18 cellular contexts compared by ENCODE assay signal in the genomic region with DNA sequence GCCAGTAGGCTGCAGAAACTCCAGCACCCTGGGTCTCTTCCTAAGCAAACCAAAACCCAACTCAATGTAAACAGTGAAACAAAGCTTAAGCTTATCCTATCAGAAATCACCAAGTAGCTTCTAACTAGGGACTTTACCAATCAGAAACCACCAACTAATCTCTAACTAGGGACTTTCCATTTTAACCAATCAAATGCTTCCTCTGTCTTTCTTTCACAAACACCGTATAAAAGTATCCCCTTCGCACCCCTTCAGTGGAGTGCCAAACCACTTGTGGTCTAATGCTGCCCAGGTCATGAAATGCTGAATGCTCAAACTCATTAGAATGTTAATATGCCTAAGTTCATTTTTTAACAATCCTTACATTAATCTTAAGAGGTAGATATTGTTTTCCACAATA.
DNase-seq lines count a peak whose midpoint lies in the region; ATAC-seq and TF ChIP-seq lines count a peak whose summit lies in the region.
"Had no signal": no experiment of that assay in that cellular context is flagged by ENCODE, and none has a peak within 500 bp of the region (broad histone marks: within the 10 kb centered on the region; RNA-seq: fewer than 3 reads in every experiment).

No MANE protein-coding gene starts in this region.

- ATAC-seq in GM19372 (IDR thresholded peaks at IDR 0.05; ENCODE audit: low read depth, unreplicated experiment) (peak; percentile 49), HG02798 (IDR thresholded peaks at IDR 0.05; ENCODE audit: poor library complexity, unreplicated experiment) (peak; percentile 43)
- ATAC-seq: gastrocnemius medialis had no signal

- CTCF ChIA-PET in Calu3 (lab: Charles Lee) = interaction anchor here (0.7 to 1.3 kb wide), 2 partner anchors 183 to 250 kb away, joined by 3 read pairs; a partner anchor contains a TSS

- no peak for DNase-seq in Calu3
- no peak for DNase-seq in activated T-helper 2 cell treated with anti-CD3 and anti-CD28 coated beads, Interferon-gamma antibody, Interleukin-2, Interleukin-4, amounts not matched to agents 10 μg/mL and 5 μg/mL and 100 μg/mL, durations not matched to agents 14 hours and 24 hours and 36 hours (ENCODE audit: low spot score)
- no peak for DNase-seq in NCI-H2227 treated with DMSO at 0.1 percent for 48 hours (lab: John Stamatoyannopoulos, UW)
- DNase-seq in putamen (ENCODE audit: low spot score) = no peak
- DNase-seq in cerebellum (ENCODE audit: low spot score) = no peak
- no peak for DNase-seq in NCI-H1105 treated with DMSO at 0.1 percent for 48 hours (lab: John Stamatoyannopoulos, UW)
- DNase-seq: activated CD4-positive, CD25-positive, alpha-beta regulatory T cell; activated CD8-positive, alpha-beta memory T cell treated with anti-CD3 and anti-CD28 coated beads, Interleukin-2, amount 50 U/mL, for 4 hours; adrenal gland; gastrocnemius medialis; Kasumi-1; NCI-H1436 treated with DMSO at 0.1 percent for 48 hours; NCI-H526; small intestine had no signal

- H3K9me3 Mint-ChIP-seq in Calu3 (ENCODE audit: low read depth, unreplicated experiment) = no peaks in the 10 kb centered on the region
- H3K9me3 Mint-ChIP-seq in activated T-helper 2 cell treated with anti-CD3 and anti-CD28 coated beads, Interferon-gamma antibody, Interleukin-2, Interleukin-4, amounts not matched to agents 10 μg/mL and 5 μg/mL and 100 μg/mL, durations not matched to agents 14 hours and 24 hours and 36 hours = peaks cover 10% of the 10 kb centered on the region
- H3K9me3 Mint-ChIP-seq: central memory CD8-positive, alpha-beta T cell; mesothelial cell of epicardium had no signal

- H3K27ac Mint-ChIP-seq in Calu3 (ENCODE audit: unreplicated experiment) = peak overlapping the region; percentile 52
- peak overlapping the region; percentile 35 for H3K27ac Mint-ChIP-seq in activated T-helper 2 cell treated with anti-CD3 and anti-CD28 coated beads, Interferon-gamma antibody, Interleukin-2, Interleukin-4, amounts not matched to agents 10 μg/mL and 5 μg/mL and 100 μg/mL, durations not matched to agents 14 hours and 24 hours and 36 hours
- H3K27ac Mint-ChIP-seq: mesothelial cell of epicardium had no signal

- peaks cover 58% of the 10 kb centered on the region for H3K4me1 Mint-ChIP-seq in Calu3 (ENCODE audit: low read depth, unreplicated experiment)
- H3K4me1 Mint-ChIP-seq in activated T-helper 2 cell treated with anti-CD3 and anti-CD28 coated beads, Interferon-gamma antibody, Interleukin-2, Interleukin-4, amounts not matched to agents 10 μg/mL and 5 μg/mL and 100 μg/mL, durations not matched to agents 14 hours and 24 hours and 36 hours (ENCODE audit: low read depth) = peaks cover 46% of the 10 kb centered on the region
- H3K4me1 Mint-ChIP-seq: mesothelial cell of epicardium had no signal

- peaks cover 66% of the 10 kb centered on the region for H3K36me3 Mint-ChIP-seq in Calu3 (ENCODE audit: insufficient read depth, unreplicated experiment)
- H3K36me3 Mint-ChIP-seq in activated T-helper 2 cell treated with anti-CD3 and anti-CD28 coated beads, Interferon-gamma antibody, Interleukin-2, Interleukin-4, amounts not matched to agents 10 μg/mL and 5 μg/mL and 100 μg/mL, durations not matched to agents 14 hours and 24 hours and 36 hours (ENCODE audit: low read depth) = peaks cover 6% of the 10 kb centered on the region
- H3K36me3 Mint-ChIP-seq: mesothelial cell of epicardium had no signal

- intact Hi-C loops in Calu3 (cut with micrococcal nuclease; ENCODE audit: unreplicated experiment) = loop anchor here (5.0 kb wide), 2 partner anchors 175 to 465 kb away; no protein-coding TSS in a partner anchor
- intact Hi-C loops in activated T-helper 2 cell treated with anti-CD3 and anti-CD28 coated beads, Interferon-gamma antibody, Interleukin-2, Interleukin-4, amounts not matched to agents 10 μg/mL and 5 μg/mL and 100 μg/mL, durations not matched to agents 14 hours and 24 hours and 36 hours (cut with micrococcal nuclease) = loop anchor here (5.0 kb wide), 1 partner anchor 80 kb away; no protein-coding TSS in a partner anchor

- no peak for TF ChIP-seq CTCF in Calu3 (IDR thresholded peaks at IDR 0.05; ENCODE audit: unreplicated experiment)

- H3K27me3 Mint-ChIP-seq in Calu3 (ENCODE audit: unreplicated experiment) = no peaks in the 10 kb centered on the region
- H3K27me3 Mint-ChIP-seq in activated T-helper 2 cell treated with anti-CD3 and anti-CD28 coated beads, Interferon-gamma antibody, Interleukin-2, Interleukin-4, amounts not matched to agents 10 μg/mL and 5 μg/mL and 100 μg/mL, durations not matched to agents 14 hours and 24 hours and 36 hours (ENCODE audit: low read depth) = no peaks in the 10 kb centered on the region
- H3K27me3 Mint-ChIP-seq: central memory CD8-positive, alpha-beta T cell had no signal

- BruUV-seq in Calu3 (replicated peaks; lab: Mats Ljungman, UMichigan) = no TSS peak

- no peak overlapping the region for H3K4me3 Mint-ChIP-seq in Calu3 (ENCODE audit: low read depth, unreplicated experiment)
- no peak overlapping the region for H3K4me3 Mint-ChIP-seq in activated T-helper 2 cell treated with anti-CD3 and anti-CD28 coated beads, Interferon-gamma antibody, Interleukin-2, Interleukin-4, amounts not matched to agents 10 μg/mL and 5 μg/mL and 100 μg/mL, durations not matched to agents 14 hours and 24 hours and 36 hours (ENCODE audit: low read depth)
- H3K4me3 Mint-ChIP-seq: central memory CD8-positive, alpha-beta T cell; mesothelial cell of epicardium had no signal
